In the genomic region with DNA sequence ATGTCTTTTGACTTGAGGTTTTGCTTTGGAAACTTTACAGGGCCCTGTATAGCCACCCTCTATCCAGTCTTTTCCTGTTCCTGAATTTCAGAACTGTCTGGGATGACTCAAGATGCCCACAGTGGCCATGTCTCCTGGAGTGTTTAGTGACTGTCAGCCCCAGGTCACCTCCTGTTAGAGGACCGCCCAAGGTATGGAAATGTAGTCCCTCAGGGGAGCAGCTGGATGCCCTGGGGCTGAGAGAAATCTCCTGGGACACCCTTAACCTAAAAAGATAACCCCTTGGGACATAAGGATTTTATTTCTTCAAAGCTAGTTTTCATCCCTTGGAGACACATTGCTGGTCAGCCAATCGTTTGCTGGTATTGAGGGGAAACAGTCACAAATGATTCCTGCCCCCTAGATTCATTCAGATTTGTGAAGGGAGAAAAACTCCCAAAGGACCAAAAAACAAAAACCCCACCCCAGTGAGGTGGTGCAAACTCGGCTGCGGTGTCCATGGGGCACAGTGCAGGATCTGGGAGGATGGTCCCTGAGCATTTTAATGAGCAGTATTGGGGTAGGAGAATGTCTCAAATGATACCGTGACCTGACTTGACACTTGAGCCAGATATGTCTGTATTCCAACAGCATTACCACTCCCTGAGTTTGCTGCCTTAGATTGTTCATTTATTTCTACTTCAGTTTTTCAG, we compare ENCODE assay signal across 7 cellular contexts. TPM values are rescaled to one million over a fixed set of nuclear protein-coding genes. Genes with fewer than 3 reads are reported as not detected.
DNase-seq lines count a peak whose midpoint lies in the region; FAIRE-seq and TF ChIP-seq lines count a peak whose summit lies in the region.

No MANE protein-coding gene starts in this region.

- H4K20me1 ChIP-seq in SU-DHL-6 (ENCODE audit: low read depth, low read length) = peaks cover 32% of the 10 kb centered on the region; the same call in 1 of the 2 replicates
- no peaks in the 10 kb centered on the region for H4K20me1 ChIP-seq in fibroblast of lung (ENCODE audit: control insufficient read depth, extremely low read depth, insufficient read depth, low read length)

- H3K27me3 ChIP-seq in SU-DHL-6 (ENCODE audit: low read length) = no peaks in the 10 kb centered on the region
- no peaks in the 10 kb centered on the region for H3K27me3 ChIP-seq in fibroblast of lung (ENCODE audit: control insufficient read depth, insufficient read depth, low read length)

- DNase-seq in GM19239 (ENCODE audit: insufficient read length, low spot score) (no peak), fibroblast of lung (ENCODE audit: low read depth in 2 of 2) (peak in 1 of 2 donors; percentile 70), RPMI8226 (no peak), anterior cingulate cortex (lab: John Stamatoyannopoulos, UW) (no peak), D721Med (ENCODE audit: insufficient read length, low spot score) (no peak)

- H3F3A ChIP-seq in SU-DHL-6 (ENCODE audit: insufficient read depth) = peaks cover 10% of the 10 kb centered on the region

- H3K36me3 ChIP-seq in SU-DHL-6 (ENCODE audit: low read length) (peaks cover 18% of the 10 kb centered on the region), fibroblast of lung (ENCODE audit: control insufficient read depth, insufficient read depth, low read length) (peaks cover 1% of the 10 kb centered on the region)

- H3K4me2 ChIP-seq in SU-DHL-6 (ENCODE audit: low read depth, low read length, poor library complexity, severe bottlenecking) (peak overlapping the region; percentile 78), fibroblast of lung (ENCODE audit: extremely low read depth, insufficient read depth, low read length) (peak overlapping the region; percentile 81)

- TF ChIP-seq CTCF in SU-DHL-6 (IDR thresholded peaks at IDR 0.05; ENCODE audit: insufficient read depth, low read length, poor library complexity, severe bottlenecking) (no peak), fibroblast of lung (conservative IDR thresholded peaks at IDR 0.05 in 1 of 2, IDR thresholded peaks at IDR 0.05 in 1 of 2; ENCODE audit: low read depth in 1 of 2, low read length in 2 of 2) (no peak), D721Med (IDR thresholded peaks at IDR 0.05; ENCODE audit: insufficient read depth, missing control alignments) (no peak)

- H3K4me1 ChIP-seq in fibroblast of lung (ENCODE audit: control insufficient read depth, extremely low read depth, insufficient read depth, low read length) = peaks cover 12% of the 10 kb centered on the region

- H3K9me2 ChIP-seq in SU-DHL-6 (replicated peaks; ENCODE audit: insufficient read depth, low read length) = no peaks in the 10 kb centered on the region

- peaks cover 66% of the 10 kb centered on the region for H3K79me2 ChIP-seq in SU-DHL-6 (ENCODE audit: insufficient read depth, low read length)
- H3K79me2 ChIP-seq in fibroblast of lung (ENCODE audit: control insufficient read depth, insufficient read depth, low read length) = peaks cover 58% of the 10 kb centered on the region

- FAIRE-seq in GM19239 (lab: Jason Lieb, UNC) = peak; percentile 21
- no peak for FAIRE-seq in D721Med (lab: Jason Lieb, UNC)

- no peaks in the 10 kb centered on the region for H3K9me3 ChIP-seq in SU-DHL-6 (ENCODE audit: insufficient read depth, low read length)
- H3K9me3 ChIP-seq in fibroblast of lung (ENCODE audit: control insufficient read depth, insufficient read depth, low read depth, low read length) = no peaks in the 10 kb centered on the region

- H2AFZ ChIP-seq in SU-DHL-6 (ENCODE audit: low read depth, low read length, severe bottlenecking) (no peak overlapping the region), fibroblast of lung (ENCODE audit: low read length) (no peak overlapping the region)

- peak overlapping the region; percentile 94 for H3K4me3 ChIP-seq in SU-DHL-6 (ENCODE audit: insufficient read depth, low read length, poor library complexity, severe bottlenecking)
- peak overlapping the region; percentile 61 to 98 (median 82) for H3K4me3 ChIP-seq in fibroblast of lung (replicated peaks in 1 of 4; ENCODE audit: control extremely low read depth in 1 of 4, insufficient read depth in 1 of 4, low read depth in 3 of 4, low read length in 4 of 4)
- H3K4me3 ChIP-seq in skin epidermis = peak overlapping the region; percentile 71 to 100 (median 91)

- peak overlapping the region; percentile 90 for H3K9ac ChIP-seq in SU-DHL-6 (ENCODE audit: low read length)
- H3K9ac ChIP-seq in fibroblast of lung (ENCODE audit: insufficient read depth, low read length) = no peak overlapping the region

- peak overlapping the region; percentile 88 for H3K27ac ChIP-seq in SU-DHL-6 (ENCODE audit: low read depth, low read length)
- H3K27ac ChIP-seq in fibroblast of lung (ENCODE audit: insufficient read depth, low read length) = peak overlapping the region; percentile 69
- H3K27ac ChIP-seq in skin epidermis = peak overlapping the region in 19 of 21 experiments; percentile 88 to 100 (median 98)

RNA-seq across cellular contexts. Expression of gene ZNF267, which starts 1.7 kb away (rescaled TPM):
- 7.1 and 7.7 TPM in 2 replicates for total RNA-seq in fibroblast of lung
- polyA plus RNA-seq in fibroblast of lung = 4.2 and 4.6 TPM in 2 replicates
- 3.4 and 3.7 TPM in 2 replicates for polyA plus RNA-seq in fibroblast of lung (2012)
- 0.79 and 1.4 TPM in 2 replicates for polyA minus RNA-seq in fibroblast of lung (ENCODE audit: low replicate concordance)
